In genomic region chr1:119647734-119648619, GRCh38 we compare ENCODE assay signal across 8 cellular contexts. TPM values are rescaled to one million over a fixed set of nuclear protein-coding genes. Genes with fewer than 3 reads are reported as not detected.
DNase-seq lines count a peak whose midpoint lies in the region; TF ChIP-seq lines count a peak whose summit lies in the region.

ZNF697 (minus strand) TSS chr1:119648266; CDS start chr1:119626100, 22,166 bp downstream.

- no peak within 1 kb of the TSS for H2BK12ac ChIP-seq in H9 (ENCODE audit: insufficient read length, low read depth, low read length)

- no peak within 1 kb of the TSS for H4K8ac ChIP-seq in H9 (replicated peaks; ENCODE audit: insufficient read length, low read depth, low read length)

- WGBS in H9 (ENCODE audit: extremely low coverage, insufficient read length, low lambda C conversion rate), result no CpG with 5 or more reads among the region's 81 CpGs
- no CpG with 5 or more reads among the region's 81 CpGs for WGBS in iPS DF 6.9 (ENCODE audit: insufficient coverage, insufficient read length)

- no peak within 1 kb of the TSS for H4K91ac ChIP-seq in H9 (ENCODE audit: insufficient read length, low read depth, low read length)

- H3K9ac ChIP-seq in H9 (ENCODE audit: extremely low read depth, insufficient read length, low read length), result peak within 1 kb of the TSS; percentile 79

- H3K4me2 ChIP-seq in H9 (ENCODE audit: insufficient read depth, insufficient read length, low read length), result peak within 1 kb of the TSS; percentile 98

- peaks cover 43 to 56% of the 10 kb centered on the region in 2 experiments for H3K4me1 Mint-ChIP-seq in H9

- peaks cover 17% of the 10 kb centered on the region for H3K23me2 ChIP-seq in H9 (ENCODE audit: insufficient read length, low read depth, low read length, poor library complexity, severe bottlenecking)

- in situ Hi-C loops in brain microvascular endothelial cell (cut with HindIII; ENCODE audit: low pct_ligation_motif_present, low sequenced_read_pairs), result no loop called here

- H3K79me2 ChIP-seq in H9 (ENCODE audit: insufficient read depth, low read length), result peaks cover 19% of the 10 kb centered on the region; the same call in 1 of the 2 replicates

- H2BK20ac ChIP-seq in H9 (ENCODE audit: low read depth, low read length, poor library complexity, severe bottlenecking), result no peak within 1 kb of the TSS

- no peak within 1 kb of the TSS for H3K23ac ChIP-seq in H9 (ENCODE audit: insufficient read length, low read depth, low read length)

- peaks cover 0 to 3% (median 0%) of the 10 kb centered on the region in 3 experiments; a peak in 3 of 7 replicates for H3K36me3 Mint-ChIP-seq in H9 (ENCODE audit: insufficient read depth in 1 of 3, low read depth in 3 of 3)

- no peaks in the 10 kb centered on the region for H3K9me3 Mint-ChIP-seq in H9

- no peak within 1 kb of the TSS for H2BK15ac ChIP-seq in H9 (ENCODE audit: low read depth, low read length)

- no peak within 1 kb of the TSS for H3T11ph ChIP-seq in H9 (ENCODE audit: low read length)

- H3K9me3 ChIP-seq in H9 (ENCODE audit: control insufficient read depth, low read depth, low read length) (no peaks in the 10 kb centered on the region), iPS DF 6.9 (ENCODE audit: control insufficient read depth, insufficient read depth, low read length) (no peaks in the 10 kb centered on the region)

- no peak within 1 kb of the TSS for H3K56ac ChIP-seq in H9 (ENCODE audit: insufficient read length, low read depth, low read length)

- peak within 1 kb of the TSS; percentile 80 for H3K18ac ChIP-seq in H9 (ENCODE audit: insufficient read length, low read depth, low read length)

- DNase-seq in GM12865 (ENCODE audit: low read depth), result peak; percentile 88
- DNase-seq in H9, result peak; percentile 96
- DNase-seq in M059J (ENCODE audit: low read depth), result peak; percentile 98
- DNase-seq in SIG-M5 (lab: John Stamatoyannopoulos, UW), result peak; percentile 8
- peak; percentile 97 for DNase-seq in brain microvascular endothelial cell
- no peak for DNase-seq in iPS DF 6.9 (ENCODE audit: low read depth, low spot score)
- DNase-seq in retina, result peak; percentile 95
- no peak for DNase-seq in cortex of kidney (lab: John Stamatoyannopoulos, UW)

- H3K36me3 ChIP-seq in brain microvascular endothelial cell (replicated peaks) (no peaks in the 10 kb centered on the region), iPS DF 6.9 (ENCODE audit: control insufficient read depth, insufficient read depth, low read length) (no peaks in the 10 kb centered on the region)

- H3K27ac ChIP-seq in H9 (ENCODE audit: insufficient read length, low read depth, low read length) (no peak within 1 kb of the TSS), brain microvascular endothelial cell (peak within 1 kb of the TSS; percentile 81), iPS DF 6.9 (ENCODE audit: low read length) (no peak within 1 kb of the TSS)

- H2BK5ac ChIP-seq in H9 (ENCODE audit: insufficient read length, low read length), result no peak within 1 kb of the TSS

- H2BK120ac ChIP-seq in H9 (ENCODE audit: low read depth, low read length, poor library complexity, severe bottlenecking), result no peak within 1 kb of the TSS

- H3K4me3 ChIP-seq in GM12865 (ENCODE audit: low read depth, low read length), result peak within 1 kb of the TSS; percentile 77
- peak within 1 kb of the TSS; percentile 89 for H3K4me3 ChIP-seq in brain microvascular endothelial cell (ENCODE audit: low read depth, low read length)
- peak within 1 kb of the TSS; percentile 85 for H3K4me3 ChIP-seq in iPS DF 6.9 (ENCODE audit: low read length)

- H3K27me3 ChIP-seq in H9 (ENCODE audit: insufficient read depth, low read length) (no peaks in the 10 kb centered on the region), brain microvascular endothelial cell (replicated peaks) (no peaks in the 10 kb centered on the region), iPS DF 6.9 (ENCODE audit: control insufficient read depth, insufficient read depth, low read length) (no peaks in the 10 kb centered on the region)

- H3K4ac ChIP-seq in H9 (ENCODE audit: low read depth, low read length), result no peak within 1 kb of the TSS

- H3K27ac Mint-ChIP-seq in H9, result peak within 1 kb of the TSS; percentile 69 to 95 (median 94); a peak in 6 of 7 replicates

- H3K14ac ChIP-seq in H9 (ENCODE audit: insufficient read depth, low read length), result peak within 1 kb of the TSS; percentile 95

- no peak within 1 kb of the TSS for H2AK5ac ChIP-seq in H9 (ENCODE audit: insufficient read length, low read length)

- peak within 1 kb of the TSS; percentile 2 for H4K5ac ChIP-seq in H9 (ENCODE audit: insufficient read length, low read depth, low read length)

- no peaks in the 10 kb centered on the region for H4K20me1 ChIP-seq in H9 (ENCODE audit: control insufficient read depth, insufficient read depth, insufficient read length)

- H3K4me1 ChIP-seq in H9 (ENCODE audit: insufficient read depth, low read length), result peaks cover 13% of the 10 kb centered on the region; the same call in 1 of the 2 replicates
- H3K4me1 ChIP-seq in iPS DF 6.9 (ENCODE audit: control insufficient read depth, insufficient read depth, low read length), result peaks cover 6% of the 10 kb centered on the region; the same call in 1 of the 2 replicates

- peak within 1 kb of the TSS; percentile 91 to 94 for H3K4me3 Mint-ChIP-seq in H9

- H2AFZ ChIP-seq in H9 (ENCODE audit: low read length), result no peak within 1 kb of the TSS

- peaks cover 12% of the 10 kb centered on the region; the same call in 1 of the 2 replicates for H3K27me3 Mint-ChIP-seq in H9 (ENCODE audit: low read depth)

- H3K79me1 ChIP-seq in H9 (ENCODE audit: insufficient read depth, low read depth, low read length, poor library complexity, severe bottlenecking), result no peaks in the 10 kb centered on the region

- TF ChIP-seq CTCF in GM12865 (IDR thresholded peaks at IDR 0.05; ENCODE audit: insufficient read depth, low read depth, low read length, missing control alignments) (peak; percentile 4), H9 (conservative IDR thresholded peaks at IDR 0.05) (peak; percentile 65), brain microvascular endothelial cell (IDR thresholded peaks at IDR 0.05; ENCODE audit: low read depth, low read length, missing control alignments) (peak; percentile 59)

RNA-seq across cellular contexts. Expression of gene ZNF697, which starts in this region (rescaled TPM):
- total RNA-seq in H9 (2021), result 17.4 and 17.9 TPM in 2 replicates
- 2.2 and 5.2 TPM in 2 replicates for total RNA-seq in M059J (2014; rRNA removed; shearing (Covaris generic))

Comparison
In these comparisons a context has a peak if more than half of its experiments do, and no peak if none do; other contexts are left out.
1. DNase-seq: peak in GM12865 (single experiment), H9 (single experiment), M059J (single experiment), SIG-M5 (single experiment), brain microvascular endothelial cell (single experiment) and retina (single experiment); none in iPS DF 6.9 (single experiment) and cortex of kidney (single experiment).
2. CTCF ChIP-seq: peak in every context shown above with its lines; median percentile 65 in H9; 59 in brain microvascular endothelial cell; 4 in GM12865.
3. Peak in every context shown above with its lines, with median percentiles within 50 percentile points of each other: H3K4me3 ChIP-seq.